Comparison of ENCODE assay signal across 9 cellular contexts in the genomic region with DNA sequence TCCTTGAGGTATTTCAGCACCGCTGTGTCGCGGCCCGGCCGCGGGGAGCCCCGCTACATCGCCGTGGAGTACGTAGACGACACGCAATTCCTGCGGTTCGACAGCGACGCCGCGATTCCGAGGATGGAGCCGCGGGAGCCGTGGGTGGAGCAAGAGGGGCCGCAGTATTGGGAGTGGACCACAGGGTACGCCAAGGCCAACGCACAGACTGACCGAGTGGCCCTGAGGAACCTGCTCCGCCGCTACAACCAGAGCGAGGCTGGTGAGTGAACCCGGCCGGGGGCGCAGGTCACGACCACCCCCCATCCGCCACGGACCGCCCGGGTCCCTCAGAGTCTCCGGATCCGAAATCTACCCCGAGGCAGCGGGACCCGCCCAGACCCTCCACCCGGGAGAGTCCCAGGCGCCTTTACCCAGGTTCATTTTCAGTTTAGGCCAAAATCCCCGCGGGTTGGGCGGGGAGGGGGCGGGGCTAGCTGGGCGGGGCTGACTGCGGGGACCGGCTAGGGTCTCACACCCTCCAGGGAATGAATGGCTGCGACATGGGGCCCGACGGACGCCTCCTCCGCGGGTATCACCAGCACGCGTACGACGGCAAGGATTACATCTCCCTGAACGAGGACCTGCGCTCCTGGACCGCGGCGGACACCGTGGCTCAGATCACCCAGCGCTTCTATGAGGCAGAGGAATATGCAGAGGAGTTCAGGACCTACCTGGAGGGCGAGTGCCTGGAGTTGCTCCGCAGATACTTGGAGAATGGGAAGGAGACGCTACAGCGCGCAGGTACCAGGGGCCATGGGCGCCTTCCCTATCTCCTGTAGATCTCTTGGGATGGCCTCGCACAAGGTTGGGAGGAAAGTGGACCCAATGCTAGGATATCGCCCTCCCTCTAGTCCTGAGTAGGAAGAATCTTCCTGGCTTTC. TPM values are rescaled to one million over a fixed set of nuclear protein-coding genes. Genes with fewer than 3 reads are reported as not detected.
DNase-seq lines count a peak whose midpoint lies in the region; ATAC-seq and TF ChIP-seq lines count a peak whose summit lies in the region.
"Had no signal": no experiment of that assay in that cellular context is flagged by ENCODE, and none has a peak within 500 bp of the region (broad histone marks: within the 10 kb centered on the region; RNA-seq: fewer than 3 reads in every experiment).

No MANE protein-coding gene starts in this region.

- intact Hi-C loops in psoas muscle (cut with DNase I): no loop called here
- intact Hi-C loops in uterus (cut with DNase I; ENCODE audit: low total_unique reads): no loop called here

- H3K4me1 ChIP-seq in psoas muscle (no peaks in the 10 kb centered on the region), uterus (no peaks in the 10 kb centered on the region)

- peak; percentile 49 for DNase-seq in DMS 273 (lab: John Stamatoyannopoulos, UW; ENCODE audit: unreplicated experiment)
- DNase-seq in DMS 273 treated with DMSO at 0.1 percent for 48 hours (lab: John Stamatoyannopoulos, UW): no peak
- DNase-seq in LNCaP clone FGC (ENCODE audit: low read depth): no peak
- DNase-seq in activated T-helper 9 cell treated with anti-CD3 and anti-CD28 coated beads, Interleukin-2, amount 50 U/mL, for 16 hours (ENCODE audit: low read depth): peak; percentile 76
- DNase-seq in glutamatergic neuron: peak; percentile 24
- peak; percentile 37 to 58 for DNase-seq in psoas muscle
- DNase-seq in uterus: peak; percentile 56 to 59
- no peak for DNase-seq in superior temporal gyrus (ENCODE audit: extremely low spot score)

- H3K4me3 ChIP-seq in LNCaP clone FGC (ENCODE audit: low read depth, low read length) (peak overlapping the region; percentile 66), psoas muscle (peak overlapping the region; percentile 82), uterus (peak overlapping the region; percentile 75 to 98)

- peaks cover 0 to 3% of the 10 kb centered on the region in 2 donors for H3K36me3 ChIP-seq in psoas muscle (ENCODE audit: insufficient read depth in 1 of 2, low read depth in 1 of 2)
- H3K36me3 ChIP-seq in uterus: no peaks in the 10 kb centered on the region

- ATAC-seq in psoas muscle: peak; percentile 43 to 63 (median 46)

- H3K9me3 Mint-ChIP-seq in glutamatergic neuron (ENCODE audit: unreplicated experiment): no peaks in the 10 kb centered on the region

- peaks cover 22% of the 10 kb centered on the region for H3K27me3 Mint-ChIP-seq in glutamatergic neuron (ENCODE audit: unreplicated experiment)

- peak; percentile 4 to 29 for TF ChIP-seq POLR2A in uterus (IDR thresholded peaks at IDR 0.05)

- peaks cover 0 to 29% (median 9%) of the 10 kb centered on the region in 3 donors for H3K27me3 ChIP-seq in psoas muscle (ENCODE audit: insufficient read depth in 3 of 3, low read length in 2 of 3)
- no peaks in the 10 kb centered on the region for H3K27me3 ChIP-seq in uterus

- H3K27ac Mint-ChIP-seq in glutamatergic neuron (ENCODE audit: unreplicated experiment): no peak overlapping the region

- 5 to 8% (median 5%) methylated on average over 69 to 76 of the region's 76 CpGs for WGBS in psoas muscle, 3 donors

- H3K27ac ChIP-seq in psoas muscle (peak overlapping the region; percentile 79), uterus (peak overlapping the region; percentile 95 to 98)
- H3K27ac ChIP-seq: 22Rv1 had no signal

- H3K4me1 Mint-ChIP-seq in glutamatergic neuron (ENCODE audit: low read depth, unreplicated experiment): no peaks in the 10 kb centered on the region

- peak overlapping the region; percentile 70 for H3K4me3 Mint-ChIP-seq in glutamatergic neuron (ENCODE audit: unreplicated experiment)

- H3K36me3 Mint-ChIP-seq in glutamatergic neuron (ENCODE audit: unreplicated experiment): no peaks in the 10 kb centered on the region

- TF ChIP-seq CTCF in LNCaP clone FGC (IDR thresholded peaks at IDR 0.05; ENCODE audit: control insufficient read depth, extremely low read depth, insufficient read depth) (no peak), glutamatergic neuron (IDR thresholded peaks at IDR 0.05; ENCODE audit: partially characterized antibody, unreplicated experiment) (no peak), psoas muscle (IDR thresholded peaks at IDR 0.05) (no peak), uterus (IDR thresholded peaks at IDR 0.05) (no peak)

- no peaks in the 10 kb centered on the region for H3K9me3 ChIP-seq in psoas muscle
- no peaks in the 10 kb centered on the region for H3K9me3 ChIP-seq in uterus

RNA-seq across cellular contexts. Expression of gene HLA-F, which starts 0.7 kb away (rescaled TPM):
- 1.9 TPM for total RNA-seq in glutamatergic neuron (ENCODE audit: unreplicated experiment)
- total RNA-seq in psoas muscle: 10 to 100 TPM; 16.5 to 25.6 (median 16.8) TPM
- polyA plus RNA-seq in psoas muscle: 10 to 100 TPM; 12.0 to 26.5 (median 19.6) TPM
- total RNA-seq in uterus: 100 to 1,000 TPM in 2 of 4 donors, 10 to 100 TPM in 2; 14.2 to 146 (median 104) TPM

RNA-seq across cellular contexts. Expression of gene ZFP57, which starts 43.0 kb away (rescaled TPM):
- total RNA-seq in glutamatergic neuron (ENCODE audit: unreplicated experiment) (not detected), psoas muscle (not detected), uterus (under 1 TPM in 1 of 4 donors, not detected in 3; 0.24 TPM)
- polyA plus RNA-seq in psoas muscle: under 1 TPM in 1 of 3 donors, not detected in 2; 0.08 TPM

Comparison
In these comparisons a context has a peak if more than half of its experiments do, and no peak if none do; other contexts are left out.
1. DNase-seq: peak in DMS 273 (single experiment), activated T-helper 9 cell treated with anti-CD3 and anti-CD28 coated beads, Interleukin-2, amount 50 U/mL, for 16 hours (single experiment), glutamatergic neuron (single experiment), psoas muscle (2 of 2) and uterus (2 of 2); none in DMS 273 treated with DMSO at 0.1 percent for 48 hours (single experiment), LNCaP clone FGC (single experiment) and superior temporal gyrus (single experiment).
2. Peak in every context shown above with its lines, with median percentiles within 50 percentile points of each other: H3K4me3 ChIP-seq.